In the genomic region with DNA sequence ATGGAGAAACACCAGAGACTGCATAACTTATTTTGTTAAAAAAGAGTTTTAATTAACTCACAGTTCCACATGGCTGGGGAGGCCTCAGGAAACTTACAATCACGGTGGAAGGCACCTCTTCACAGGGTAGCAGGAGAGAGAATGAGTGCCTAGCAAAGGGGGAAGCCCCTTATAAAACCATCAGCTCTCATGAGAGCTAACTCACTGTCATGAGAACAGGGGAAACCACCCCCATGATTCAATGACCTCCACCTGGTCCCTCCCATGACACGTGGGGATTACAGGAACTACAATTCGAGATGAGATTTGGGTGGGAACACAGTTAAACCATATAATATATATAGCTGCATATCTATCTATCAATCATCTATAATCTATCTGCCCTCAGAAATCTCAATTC, we compare ENCODE assay signal across 5 cellular contexts.
A peak's percentile ranks its signal among the peaks of the same experiment; 100 is the strongest.
DNase-seq lines count a peak whose midpoint lies in the region; ATAC-seq and TF ChIP-seq lines count a peak whose summit lies in the region.
"Not testable (repeated sequence)": the region's sequence is repeated elsewhere in the genome, so short reads cannot be mapped to it uniquely, and the experiment has no call there.

No MANE protein-coding gene starts in this region.

- POLR2A ChIA-PET in activated CD4-positive, alpha-beta T cell treated with anti-CD3 and anti-CD28 coated beads for 36 hours (lab: Charles Lee); activated CD8-positive, alpha-beta T cell treated with anti-CD3 and anti-CD28 coated beads for 36 hours (lab: Charles Lee): not testable (repeated sequence)

- CTCF ChIA-PET in activated CD4-positive, alpha-beta T cell treated with anti-CD3 and anti-CD28 coated beads for 36 hours (lab: Charles Lee), result interaction anchor here (0.9 kb wide), 1 partner anchor 13 kb away, joined by 3 read pairs; no protein-coding TSS in a partner anchor
- CTCF ChIA-PET in activated CD8-positive, alpha-beta T cell treated with anti-CD3 and anti-CD28 coated beads for 36 hours (lab: Charles Lee), result interaction anchor here (0.6 to 0.9 kb wide), 2 partner anchors 20 to 546 kb away, joined by 3 read pairs; no protein-coding TSS in a partner anchor
- CTCF ChIA-PET in activated naive CD4-positive, alpha-beta T cell treated with anti-CD3 and anti-CD28 coated beads for 36 hours (lab: Charles Lee), result interaction anchor here (0.6 to 1.4 kb wide), 3 partner anchors 64 to 556 kb away, joined by 3 read pairs; no protein-coding TSS in a partner anchor

- intact Hi-C loops in activated CD4-positive, alpha-beta T cell treated with anti-CD3 and anti-CD28 coated beads for 36 hours (cut with DNase I, micrococcal nuclease); activated CD8-positive, alpha-beta T cell treated with anti-CD3 and anti-CD28 coated beads for 36 hours (cut with micrococcal nuclease): not testable (repeated sequence)
- intact Hi-C loops in activated naive CD4-positive, alpha-beta T cell treated with anti-CD3 and anti-CD28 coated beads for 36 hours (cut with micrococcal nuclease), result loop anchor here (1.0 kb wide), 1 partner anchor 47 kb away; no protein-coding TSS in a partner anchor

- not testable (repeated sequence) for TF ChIP-seq CTCF in activated CD8-positive, alpha-beta T cell treated with anti-CD3 and anti-CD28 coated beads for 36 hours (IDR thresholded peaks at IDR 0.05)

- H3K36me3 Mint-ChIP-seq in activated CD4-positive, alpha-beta T cell treated with anti-CD3 and anti-CD28 coated beads for 36 hours (ENCODE audit: low read depth); activated CD8-positive, alpha-beta T cell treated with anti-CD3 and anti-CD28 coated beads for 36 hours (ENCODE audit: low read depth); activated naive CD4-positive, alpha-beta T cell treated with anti-CD3 and anti-CD28 coated beads for 36 hours (ENCODE audit: low read depth); stimulated activated effector memory CD8-positive, alpha-beta T cell treated with anti-CD3 and anti-CD28 coated beads, Interleukin-12 subunit alpha, Interleukin-12 subunit beta, amount 100 ng/mL, for 72 hours: not testable (repeated sequence)

- not testable (repeated sequence) for H3K4me1 Mint-ChIP-seq in activated CD4-positive, alpha-beta T cell treated with anti-CD3 and anti-CD28 coated beads for 36 hours; activated CD8-positive, alpha-beta T cell treated with anti-CD3 and anti-CD28 coated beads for 36 hours (ENCODE audit: low read depth); activated naive CD4-positive, alpha-beta T cell treated with anti-CD3 and anti-CD28 coated beads for 36 hours (ENCODE audit: low read depth); stimulated activated effector memory CD8-positive, alpha-beta T cell treated with anti-CD3 and anti-CD28 coated beads, Interleukin-12 subunit alpha, Interleukin-12 subunit beta, amount 100 ng/mL, for 72 hours

- H3K27ac Mint-ChIP-seq in activated CD4-positive, alpha-beta T cell treated with anti-CD3 and anti-CD28 coated beads for 36 hours; activated CD8-positive, alpha-beta T cell treated with anti-CD3 and anti-CD28 coated beads for 36 hours; activated naive CD4-positive, alpha-beta T cell treated with anti-CD3 and anti-CD28 coated beads for 36 hours; stimulated activated effector memory CD8-positive, alpha-beta T cell treated with anti-CD3 and anti-CD28 coated beads, Interleukin-12 subunit alpha, Interleukin-12 subunit beta, amount 100 ng/mL, for 72 hours: not testable (repeated sequence)

- peak; percentile 80 for ATAC-seq in activated CD4-positive, alpha-beta T cell treated with anti-CD3 and anti-CD28 coated beads for 36 hours
- peak; percentile 45 for ATAC-seq in activated CD8-positive, alpha-beta T cell treated with anti-CD3 and anti-CD28 coated beads for 36 hours
- peak; percentile 44 for ATAC-seq in stimulated activated effector memory CD8-positive, alpha-beta T cell treated with anti-CD3 and anti-CD28 coated beads, Interleukin-12 subunit alpha, Interleukin-12 subunit beta, amount 100 ng/mL, for 72 hours

- H3K27me3 Mint-ChIP-seq in activated CD4-positive, alpha-beta T cell treated with anti-CD3 and anti-CD28 coated beads for 36 hours; activated CD8-positive, alpha-beta T cell treated with anti-CD3 and anti-CD28 coated beads for 36 hours; activated naive CD4-positive, alpha-beta T cell treated with anti-CD3 and anti-CD28 coated beads for 36 hours (ENCODE audit: low read depth): not testable (repeated sequence)

- not testable (repeated sequence) for H3K9me3 Mint-ChIP-seq in activated CD4-positive, alpha-beta T cell treated with anti-CD3 and anti-CD28 coated beads for 36 hours (ENCODE audit: low read depth); activated CD8-positive, alpha-beta T cell treated with anti-CD3 and anti-CD28 coated beads for 36 hours; activated naive CD4-positive, alpha-beta T cell treated with anti-CD3 and anti-CD28 coated beads for 36 hours; stimulated activated effector memory CD8-positive, alpha-beta T cell treated with anti-CD3 and anti-CD28 coated beads, Interleukin-12 subunit alpha, Interleukin-12 subunit beta, amount 100 ng/mL, for 72 hours

- H3K4me3 Mint-ChIP-seq in activated CD4-positive, alpha-beta T cell treated with anti-CD3 and anti-CD28 coated beads for 36 hours; activated CD8-positive, alpha-beta T cell treated with anti-CD3 and anti-CD28 coated beads for 36 hours; activated naive CD4-positive, alpha-beta T cell treated with anti-CD3 and anti-CD28 coated beads for 36 hours; stimulated activated effector memory CD8-positive, alpha-beta T cell treated with anti-CD3 and anti-CD28 coated beads, Interleukin-12 subunit alpha, Interleukin-12 subunit beta, amount 100 ng/mL, for 72 hours: not testable (repeated sequence)

- peak; percentile 20 for DNase-seq in activated CD4-positive, alpha-beta T cell treated with anti-CD3 and anti-CD28 coated beads for 36 hours
- DNase-seq in activated CD8-positive, alpha-beta T cell treated with anti-CD3 and anti-CD28 coated beads for 36 hours, result peak; percentile 24
- DNase-seq in activated naive CD4-positive, alpha-beta T cell treated with anti-CD3 and anti-CD28 coated beads for 36 hours, result peak; percentile 61
- peak; percentile 9 for DNase-seq in stimulated activated CD4-positive, alpha-beta T cell treated with anti-CD3 and anti-CD28 coated beads, Interleukin-15, amount 100 ng/mL, for 24 hours
- DNase-seq in stimulated activated effector memory CD8-positive, alpha-beta T cell treated with anti-CD3 and anti-CD28 coated beads, Interleukin-12 subunit alpha, Interleukin-12 subunit beta, amount 100 ng/mL, for 72 hours (ENCODE audit: low spot score in 2 of 2), result not testable (repeated sequence)
